In genomic region chr6:42567247-42567646, GRCh38 we compare ENCODE assay signal across 8 cellular contexts. TPM values are rescaled to one million over a fixed set of nuclear protein-coding genes. Genes with fewer than 3 reads are reported as not detected.
DNase-seq lines count a peak whose midpoint lies in the region; ATAC-seq, FAIRE-seq and TF ChIP-seq lines count a peak whose summit lies in the region.
"Not testable (repeated sequence)": the region's sequence is repeated elsewhere in the genome, so short reads cannot be mapped to it uniquely, and the experiment has no call there.

No MANE protein-coding gene starts in this region.

- H3K27ac Mint-ChIP-seq in CD4-positive, alpha-beta T cell, result peak overlapping the region; percentile 98
- H3K27ac Mint-ChIP-seq in activated B cell treated with CpG ODN at 0.5 μM for 24 hours, result peak overlapping the region; percentile 70
- not testable (repeated sequence) for H3K27ac Mint-ChIP-seq in activated T-helper 1 cell treated with anti-CD3 and anti-CD28 coated beads, Interleukin-12 subunit alpha, Interleukin-12 subunit beta, Interleukin-2, Interleukin-4 antibody, amounts not matched to agents 30 ng/mL and 10 ng/mL and 1 ng/mL, durations not matched to agents 14 hours and 24 hours and 36 hours; astrocyte (ENCODE audit: unreplicated experiment)
- peak overlapping the region in 2 of 3 experiments; percentile 22 to 33 for H3K27ac Mint-ChIP-seq in nephron

- H2AFZ ChIP-seq in OCI-LY3 (ENCODE audit: low read depth, low read length); astrocyte (ENCODE audit: low read depth, low read length): not testable (repeated sequence)

- POLR2A ChIA-PET in CD4-positive, alpha-beta T cell (lab: Charles Lee); activated B cell treated with CpG ODN at 0.5 μM for 24 hours (lab: Charles Lee): not testable (repeated sequence)

- not testable (repeated sequence) for H3K27me3 ChIP-seq in CD4-positive, alpha-beta T cell (ENCODE audit: control insufficient read depth, insufficient read depth, low read length); OCI-LY3 (ENCODE audit: low read depth, low read length); astrocyte (ENCODE audit: insufficient read depth, low read length); stomach

- not testable (repeated sequence) for H3K9me3 Mint-ChIP-seq in CD4-positive, alpha-beta T cell; activated B cell treated with CpG ODN at 0.5 μM for 24 hours; activated T-helper 1 cell treated with anti-CD3 and anti-CD28 coated beads, Interleukin-12 subunit alpha, Interleukin-12 subunit beta, Interleukin-2, Interleukin-4 antibody, amounts not matched to agents 30 ng/mL and 10 ng/mL and 1 ng/mL, durations not matched to agents 14 hours and 24 hours and 36 hours; astrocyte (ENCODE audit: unreplicated experiment); nephron

- not testable (repeated sequence) for DNase-seq in CD4-positive, alpha-beta T cell; activated B cell treated with CpG ODN at 0.5 μM for 24 hours; activated T-helper 1 cell treated with anti-CD3 and anti-CD28 coated beads, Interleukin-12 subunit alpha, Interleukin-12 subunit beta, Interleukin-2, Interleukin-4 antibody, amounts not matched to agents 30 ng/mL and 10 ng/mL and 1 ng/mL, durations not matched to agents 14 hours and 24 hours and 36 hours (ENCODE audit: low spot score); astrocyte (ENCODE audit: low read depth); stomach
- peak; percentile 67 for DNase-seq in fibroblast of villous mesenchyme (ENCODE audit: low read depth)

- H3K79me2 ChIP-seq in OCI-LY3 (ENCODE audit: low read length) (peaks cover 80% of the 10 kb centered on the region), astrocyte (ENCODE audit: insufficient read depth, low read length) (peaks cover 80% of the 10 kb centered on the region)

- not testable (repeated sequence) for TF ChIP-seq POLR2A in stomach (IDR thresholded peaks at IDR 0.05)

- peaks cover 54% of the 10 kb centered on the region for H3K4me1 Mint-ChIP-seq in CD4-positive, alpha-beta T cell (ENCODE audit: low read depth)
- H3K4me1 Mint-ChIP-seq in activated B cell treated with CpG ODN at 0.5 μM for 24 hours (peaks cover 64% of the 10 kb centered on the region), astrocyte (ENCODE audit: low read depth, unreplicated experiment) (peaks cover 13% of the 10 kb centered on the region), nephron (peaks cover 11% of the 10 kb centered on the region)
- H3K4me1 Mint-ChIP-seq in activated T-helper 1 cell treated with anti-CD3 and anti-CD28 coated beads, Interleukin-12 subunit alpha, Interleukin-12 subunit beta, Interleukin-2, Interleukin-4 antibody, amounts not matched to agents 30 ng/mL and 10 ng/mL and 1 ng/mL, durations not matched to agents 14 hours and 24 hours and 36 hours (ENCODE audit: low read depth), result peaks cover 48% of the 10 kb centered on the region

- TF ChIP-seq EP300 in stomach (IDR thresholded peaks at IDR 0.05), result not testable (repeated sequence)

- intact Hi-C loops in CD4-positive, alpha-beta T cell (cut with DNase I, micrococcal nuclease), result loop anchor here in 1 of 2 experiments (10.0 kb wide), 2 partner anchors 328 to 782 kb away; partner anchors contain the start of genes PRICKLE4 and TOMM6
- intact Hi-C loops in activated B cell treated with CpG ODN at 0.5 μM for 24 hours (cut with micrococcal nuclease), result loop anchor here (5.0 to 10.0 kb wide), 5 partner anchors 448 to 1698 kb away; partner anchors contain the start of genes BYSL, KLHDC3, LRRC73 and MEA1
- intact Hi-C loops in activated T-helper 1 cell treated with anti-CD3 and anti-CD28 coated beads, Interleukin-12 subunit alpha, Interleukin-12 subunit beta, Interleukin-2, Interleukin-4 antibody, amounts not matched to agents 30 ng/mL and 10 ng/mL and 1 ng/mL, durations not matched to agents 14 hours and 24 hours and 36 hours (cut with micrococcal nuclease), result loop anchor here (5.0 to 10.0 kb wide), 5 partner anchors 208 to 1008 kb away; partner anchors contain the start of genes BYSL, MED20, POLH and SRF
- intact Hi-C loops in stomach (cut with DNase I; ENCODE audit: low total_unique reads), result not testable (repeated sequence)

- not testable (repeated sequence) for ATAC-seq in CD4-positive, alpha-beta T cell (ENCODE audit: poor library complexity); activated B cell treated with CpG ODN at 0.5 μM for 24 hours (ENCODE audit: low read depth)

- not testable (repeated sequence) for TF ChIP-seq CTCF in CD4-positive, alpha-beta T cell (IDR thresholded peaks at IDR 0.05); OCI-LY3 (IDR thresholded peaks at IDR 0.05; ENCODE audit: low read depth, low read length); activated B cell treated with CpG ODN at 0.5 μM for 24 hours (IDR thresholded peaks at IDR 0.05); astrocyte (IDR thresholded peaks at IDR 0.05; ENCODE audit: insufficient read depth, low read depth, low read length); fibroblast of villous mesenchyme (IDR thresholded peaks at IDR 0.05; ENCODE audit: insufficient read depth, low read depth, low read length); nephron (IDR thresholded peaks at IDR 0.05; ENCODE audit: unreplicated experiment in 3 of 3); stomach (IDR thresholded peaks at IDR 0.05)

- H4K20me1 ChIP-seq in OCI-LY3 (ENCODE audit: insufficient read depth, low read length), result not testable (repeated sequence)
- H4K20me1 ChIP-seq in astrocyte (ENCODE audit: insufficient read depth, low read length), result peaks cover 17% of the 10 kb centered on the region

- not testable (repeated sequence) for H3K9ac ChIP-seq in OCI-LY3 (ENCODE audit: low read length); astrocyte (ENCODE audit: low read length)

- 61 to 69% (median 67%) methylated on average over 4 of the region's 4 CpGs for WGBS in stomach, 5 donors

- not testable (repeated sequence) for H3K27ac ChIP-seq in CD4-positive, alpha-beta T cell (ENCODE audit: low read depth, low read length); astrocyte (ENCODE audit: low read depth, low read length)
- H3K27ac ChIP-seq in OCI-LY3 (ENCODE audit: low read length), result peak overlapping the region; percentile 56
- H3K27ac ChIP-seq in stomach, result peak overlapping the region in 3 of 5 donors; percentile 14 to 99 (median 98)

- H3K4me1 ChIP-seq in OCI-LY3 (ENCODE audit: low read length) (peaks cover 50% of the 10 kb centered on the region), stomach (peaks cover 23 to 79% (median 51%) of the 10 kb centered on the region in 4 donors)
- not testable (repeated sequence) for H3K4me1 ChIP-seq in astrocyte (ENCODE audit: insufficient read depth, low read length)

- not testable (repeated sequence) for FAIRE-seq in astrocyte (lab: Jason Lieb, UNC)

- not testable (repeated sequence) for H3K9me3 ChIP-seq in CD4-positive, alpha-beta T cell (ENCODE audit: control insufficient read depth, low read length); OCI-LY3 (ENCODE audit: insufficient read depth, low read length); astrocyte (ENCODE audit: insufficient read depth, low read depth, low read length); stomach

- peak overlapping the region; percentile 13; the same call in 1 of the 2 replicates for H3K4me2 ChIP-seq in OCI-LY3 (ENCODE audit: low read length)
- H3K4me2 ChIP-seq in astrocyte (ENCODE audit: low read length), result not testable (repeated sequence)

- peaks cover 38% of the 10 kb centered on the region for H3K36me3 Mint-ChIP-seq in CD4-positive, alpha-beta T cell (ENCODE audit: low read depth)
- H3K36me3 Mint-ChIP-seq in activated B cell treated with CpG ODN at 0.5 μM for 24 hours (ENCODE audit: low read depth) (peaks cover 21% of the 10 kb centered on the region), astrocyte (ENCODE audit: low read depth, unreplicated experiment) (peaks cover 10% of the 10 kb centered on the region), nephron (ENCODE audit: low read depth) (peaks cover 15% of the 10 kb centered on the region)
- H3K36me3 Mint-ChIP-seq in activated T-helper 1 cell treated with anti-CD3 and anti-CD28 coated beads, Interleukin-12 subunit alpha, Interleukin-12 subunit beta, Interleukin-2, Interleukin-4 antibody, amounts not matched to agents 30 ng/mL and 10 ng/mL and 1 ng/mL, durations not matched to agents 14 hours and 24 hours and 36 hours (ENCODE audit: low read depth), result not testable (repeated sequence)

- H3K4me3 Mint-ChIP-seq in CD4-positive, alpha-beta T cell, result peak overlapping the region; percentile 98
- H3K4me3 Mint-ChIP-seq in activated B cell treated with CpG ODN at 0.5 μM for 24 hours, result not testable (repeated sequence)
- H3K4me3 Mint-ChIP-seq in activated T-helper 1 cell treated with anti-CD3 and anti-CD28 coated beads, Interleukin-12 subunit alpha, Interleukin-12 subunit beta, Interleukin-2, Interleukin-4 antibody, amounts not matched to agents 30 ng/mL and 10 ng/mL and 1 ng/mL, durations not matched to agents 14 hours and 24 hours and 36 hours, result peak overlapping the region; percentile 3
- H3K4me3 Mint-ChIP-seq in astrocyte (ENCODE audit: unreplicated experiment) (peak overlapping the region; percentile 40), nephron (peak overlapping the region; percentile 31 to 57 (median 43))

- H3K27me3 Mint-ChIP-seq in CD4-positive, alpha-beta T cell; activated B cell treated with CpG ODN at 0.5 μM for 24 hours; activated T-helper 1 cell treated with anti-CD3 and anti-CD28 coated beads, Interleukin-12 subunit alpha, Interleukin-12 subunit beta, Interleukin-2, Interleukin-4 antibody, amounts not matched to agents 30 ng/mL and 10 ng/mL and 1 ng/mL, durations not matched to agents 14 hours and 24 hours and 36 hours (ENCODE audit: insufficient read depth); astrocyte (ENCODE audit: low read depth, unreplicated experiment); nephron (ENCODE audit: low read depth): not testable (repeated sequence)

- H3K36me3 ChIP-seq in OCI-LY3 (replicated peaks; ENCODE audit: low read depth, low read length), result peaks cover 19% of the 10 kb centered on the region
- not testable (repeated sequence) for H3K36me3 ChIP-seq in astrocyte (ENCODE audit: insufficient read depth, low read length); stomach

- CTCF ChIA-PET in CD4-positive, alpha-beta T cell (lab: Charles Lee), result interaction anchor here (1.6 kb wide), 1 partner anchor 19 kb away, joined by 4 read pairs; no protein-coding TSS in a partner anchor
- CTCF ChIA-PET in activated B cell treated with CpG ODN at 0.5 μM for 24 hours (lab: Charles Lee), result not testable (repeated sequence)

- not testable (repeated sequence) for H3K4me3 ChIP-seq in OCI-LY3 (ENCODE audit: low read length); astrocyte (ENCODE audit: insufficient read depth, low read depth, low read length); fibroblast of villous mesenchyme (ENCODE audit: low read depth, low read length); stomach

RNA-seq across cellular contexts. Expression of gene UBR2, which starts 3.4 kb away (rescaled TPM):
- total RNA-seq in CD4-positive, alpha-beta T cell, result 10 to 100 TPM; 27.4 to 27.7 TPM
- total RNA-seq in activated B cell treated with CpG ODN at 0.5 μM for 24 hours (34.3 and 40.8 TPM in 2 replicates), astrocyte (22.2 and 23.3 TPM in 2 replicates), fibroblast of villous mesenchyme (18.4 and 30.7 TPM in 2 replicates), stomach (10 to 100 TPM; 12.8 to 57.1 (median 39.4) TPM)
- 26.8 and 28.1 TPM in 2 replicates for total RNA-seq in activated T-helper 1 cell treated with anti-CD3 and anti-CD28 coated beads, Interleukin-12 subunit alpha, Interleukin-12 subunit beta, Interleukin-2, Interleukin-4 antibody, amounts not matched to agents 30 ng/mL and 10 ng/mL and 1 ng/mL, durations not matched to agents 14 hours and 24 hours and 36 hours
- polyA plus RNA-seq in stomach, result 1 to 10 TPM; 5.1 to 7.9 (median 5.7) TPM
